ENCODE assay signal across 8 cellular contexts in genomic region chr12:43758728-43759563, GRCh38. TPM values are rescaled to one million over a fixed set of nuclear protein-coding genes. Genes with fewer than 3 reads are reported as not detected.
DNase-seq lines count a peak whose midpoint lies in the region; ATAC-seq, FAIRE-seq and TF ChIP-seq lines count a peak whose summit lies in the region.

TSS of gene IRAK4 (plus strand) at chr12:43758951. CDS start at chr12:43768112, 9,161 bp downstream.
TSS of gene PUS7L (minus strand) at chr12:43758790. CDS start at chr12:43755245, 3,545 bp downstream.

- ATAC-seq in HG02678 (IDR thresholded peaks at IDR 0.05; ENCODE audit: unreplicated experiment) (peak; percentile 97), Right ventricle myocardium inferior (peak; percentile 100), pancreas (peak; percentile 94 to 99 (median 96))

- no peaks in the 10 kb centered on the region for H3K27me3 ChIP-seq in pancreas
- H3K27me3 ChIP-seq in tibial artery: no peaks in the 10 kb centered on the region

- H3K4me1 ChIP-seq in pancreas (peaks cover 21 to 30% (median 29%) of the 10 kb centered on the region in 3 donors), tibial artery (peaks cover 0 to 26% (median 19%) of the 10 kb centered on the region in 4 donors)

- H3K4me3 ChIP-seq in pancreas (peak within 1 kb of the TSS; percentile 48 to 65 (median 62)), tibial artery (peak within 1 kb of the TSS; percentile 68 to 90)

- FAIRE-seq in pancreas (lab: Jason Lieb, UNC): peak; percentile 81

- intact Hi-C loops in Right ventricle myocardium inferior (cut with DNase I) (loop anchor here (2.0 kb wide), 2 partner anchors 48 to 78 kb away; partner anchors contain the start of genes TMEM117 and TWF1), pancreas (cut with DNase I) (no loop called here), tibial artery (cut with DNase I; ENCODE audit: low total_unique reads) (loop anchor here (10.0 kb wide), 1 partner anchor 46 kb away; the partner anchor contains the start of gene TWF1)

- TF ChIP-seq CTCF in GM12872 (IDR thresholded peaks at IDR 0.05; ENCODE audit: insufficient read depth, low read depth, low read length): peak; percentile 52
- TF ChIP-seq CTCF in pancreas (IDR thresholded peaks at IDR 0.05): peak in 1 of 4 donors; percentile 34
- TF ChIP-seq CTCF in tibial artery (IDR thresholded peaks at IDR 0.05): peak; percentile 20 to 42

- WGBS in pancreas, 2 donors: 0 to 1% methylated on average over 49 to 54 of the region's 54 CpGs

- H3K9me3 ChIP-seq in pancreas (no peaks in the 10 kb centered on the region), tibial artery (no peaks in the 10 kb centered on the region)

- DNase-seq in NCI-H1105 treated with DMSO at 0.1 percent for 48 hours (lab: John Stamatoyannopoulos, UW): peak; percentile 97
- peak; percentile 89 to 94 for DNase-seq in SW 1271 (lab: John Stamatoyannopoulos, UW)
- peak; percentile 87 for DNase-seq in activated naive CD8-positive, alpha-beta T cell treated with anti-CD3 and anti-CD28 coated beads, Interleukin-2, amount 50 U/mL, for 16 hours (ENCODE audit: low read depth, low spot score)
- DNase-seq in Right ventricle myocardium inferior (ENCODE audit: missing footprints): peak; percentile 98
- DNase-seq in pancreas: peak; percentile 93 to 98 (median 95)
- peak; percentile 95 to 96 for DNase-seq in tibial artery

- H3K27ac ChIP-seq in pancreas (peak within 1 kb of the TSS; percentile 79 to 94 (median 89)), tibial artery (peak within 1 kb of the TSS; percentile 79 to 89)

- H3K36me3 ChIP-seq in pancreas (no peaks in the 10 kb centered on the region), tibial artery (peaks cover 0 to 7% (median 0%) of the 10 kb centered on the region in 3 donors)

RNA-seq across cellular contexts. Expression of gene IRAK4, which starts in this region (rescaled TPM):
- total RNA-seq in Right ventricle myocardium inferior (6.2 TPM), pancreas (10 to 100 TPM in 5 of 6 donors, 1 to 10 TPM in 1; 9.9 to 17.8 (median 13.7) TPM)
- polyA plus RNA-seq in pancreas: 10 to 100 TPM; 13.5 to 23.6 TPM

RNA-seq across cellular contexts. Expression of gene PUS7L, which starts in this region (rescaled TPM):
- 3.5 TPM for total RNA-seq in Right ventricle myocardium inferior
- total RNA-seq in pancreas: 10 to 100 TPM in 1 of 6 donors, 1 to 10 TPM in 5; 5.2 to 10.9 (median 6.3) TPM
- 1 to 10 TPM; 1.1 to 1.8 TPM for polyA plus RNA-seq in pancreas

Comparison
In these comparisons a context has a peak if more than half of its experiments do, and no peak if none do; other contexts are left out.
1. Peak in every context shown above with its lines: DNase-seq, ATAC-seq, H3K4me3 ChIP-seq and H3K27ac ChIP-seq.
2. intact Hi-C loops: an anchor here in Right ventricle myocardium inferior (2.0 kb wide) and tibial artery (10.0 kb wide); none called in pancreas.